ENCODE assay signal across 20 cellular contexts in the genomic region with DNA sequence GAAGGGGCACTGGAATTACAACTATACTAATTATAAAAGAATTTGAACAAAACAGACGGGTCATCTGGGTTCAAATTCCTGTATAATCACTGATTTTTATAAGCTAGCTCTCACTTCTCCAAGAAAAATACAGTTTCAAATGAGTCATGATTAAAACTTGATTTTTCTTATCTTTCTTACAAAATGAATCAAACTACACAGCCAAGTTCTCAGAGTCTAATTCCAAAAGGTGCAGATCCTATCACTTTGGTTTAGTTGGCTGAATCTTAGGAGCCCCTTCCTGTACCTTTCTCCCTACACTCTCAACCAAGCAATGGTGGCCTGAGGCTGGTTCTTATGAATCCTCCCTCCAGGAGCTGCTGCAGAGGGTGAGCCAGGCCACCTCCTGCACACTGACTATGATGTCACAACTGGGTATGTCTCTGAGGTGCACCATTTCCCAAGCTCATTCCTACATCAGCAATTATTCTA. TPM values are rescaled to one million over a fixed set of nuclear protein-coding genes. Genes with fewer than 3 reads are reported as not detected.
DNase-seq lines count a peak whose midpoint lies in the region; ATAC-seq and TF ChIP-seq lines count a peak whose summit lies in the region.
"Had no signal": no experiment of that assay in that cellular context is flagged by ENCODE, and none has a peak within 500 bp of the region (broad histone marks: within the 10 kb centered on the region; RNA-seq: fewer than 3 reads in every experiment).

No MANE protein-coding gene starts in this region.

- no peak overlapping the region for H3K4me2 ChIP-seq in GM23338

- no peaks in the 10 kb centered on the region for H3K9me2 ChIP-seq in GM23338 (ENCODE audit: insufficient read depth)

- no peaks in the 10 kb centered on the region for H3K36me3 Mint-ChIP-seq in GM23338 (ENCODE audit: low read depth)
- no peaks in the 10 kb centered on the region for H3K36me3 Mint-ChIP-seq in type B pancreatic cell
- H3K36me3 Mint-ChIP-seq in activated CD4-positive, alpha-beta T cell treated with anti-CD3 and anti-CD28 coated beads, Interleukin-2, amount 10 ng/mL, durations not matched to agents 7 days and 5 days (ENCODE audit: low read depth): no peaks in the 10 kb centered on the region
- H3K36me3 Mint-ChIP-seq: CD4-positive, alpha-beta memory T cell; immature natural killer cell; WTC11 had no signal

- H3K27me3 ChIP-seq in GM23338 (ENCODE audit: insufficient read depth): no peaks in the 10 kb centered on the region
- H3K27me3 ChIP-seq: gastroesophageal sphincter, neutrophil, vagina had no signal

- DNase-seq in GM23338 (ENCODE audit: low spot score): no peak
- DNase-seq in T1000 (lab: John Stamatoyannopoulos, UW): peak; percentile 38
- peak; percentile 28 for DNase-seq in fibroblast of villous mesenchyme (ENCODE audit: low read depth)
- DNase-seq in type B pancreatic cell (ENCODE audit: extremely low spot score, unreplicated experiment): no peak
- no peak for DNase-seq in activated CD4-positive, alpha-beta T cell treated with anti-CD3 and anti-CD28 coated beads, Interleukin-2, amount 10 ng/mL, durations not matched to agents 7 days and 5 days
- DNase-seq: activated gamma-delta T cell; CD4-positive, alpha-beta memory T cell; immature natural killer cell; Kasumi-1; NCI-H1694 treated with DMSO at 0.1 percent for 48 hours had no signal

- ATAC-seq in GM23338: no peak
- ATAC-seq in HG02763 (IDR thresholded peaks at IDR 0.05; ENCODE audit: unreplicated experiment): no peak
- no peak for ATAC-seq in HG02938 (IDR thresholded peaks at IDR 0.05; ENCODE audit: unreplicated experiment)
- ATAC-seq: gastroesophageal sphincter, Panc1, WTC11 had no signal

- H3K27me3 Mint-ChIP-seq in GM23338 (ENCODE audit: insufficient read depth, low read depth, poor library complexity) (no peaks in the 10 kb centered on the region), type B pancreatic cell (peaks cover 27% of the 10 kb centered on the region)
- no peaks in the 10 kb centered on the region for H3K27me3 Mint-ChIP-seq in activated CD4-positive, alpha-beta T cell treated with anti-CD3 and anti-CD28 coated beads, Interleukin-2, amount 10 ng/mL, durations not matched to agents 7 days and 5 days
- H3K27me3 Mint-ChIP-seq: CD4-positive, alpha-beta memory T cell; stimulated activated naive CD8-positive, alpha-beta T cell treated with anti-CD3 and anti-CD28 coated beads, Interleukin-15, Interleukin-2, amounts not matched to agents 100 ng/mL and 50 ng/mL, for 24 hours had no signal

- no peak overlapping the region for H3K27ac Mint-ChIP-seq in GM23338
- H3K27ac Mint-ChIP-seq in type B pancreatic cell: peak overlapping the region; percentile 34
- H3K27ac Mint-ChIP-seq in activated CD4-positive, alpha-beta T cell treated with anti-CD3 and anti-CD28 coated beads, Interleukin-2, amount 10 ng/mL, durations not matched to agents 7 days and 5 days: no peak overlapping the region
- H3K27ac Mint-ChIP-seq: CD4-positive, alpha-beta memory T cell; immature natural killer cell; stimulated activated naive CD8-positive, alpha-beta T cell treated with anti-CD3 and anti-CD28 coated beads, Interleukin-15, Interleukin-2, amounts not matched to agents 100 ng/mL and 50 ng/mL, for 24 hours; WTC11 had no signal

- H3K79me2 ChIP-seq in GM23338 (replicated peaks; ENCODE audit: insufficient read depth): no peaks in the 10 kb centered on the region

- CTCF ChIA-PET in activated CD4-positive, alpha-beta T cell treated with anti-CD3 and anti-CD28 coated beads, Interleukin-2, amount 10 ng/mL, durations not matched to agents 7 days and 5 days (lab: Charles Lee): no interaction called here

- H2AFZ ChIP-seq in GM23338: 0 out of 2 replicates have a peak overlapping the region, but pooled peaks have one; percentile 56

- H3K9me3 Mint-ChIP-seq in GM23338 (no peaks in the 10 kb centered on the region; the same call in 2 of the 3 replicates), type B pancreatic cell (no peaks in the 10 kb centered on the region)
- no peaks in the 10 kb centered on the region for H3K9me3 Mint-ChIP-seq in activated CD4-positive, alpha-beta T cell treated with anti-CD3 and anti-CD28 coated beads, Interleukin-2, amount 10 ng/mL, durations not matched to agents 7 days and 5 days
- H3K9me3 Mint-ChIP-seq: immature natural killer cell; stimulated activated naive CD8-positive, alpha-beta T cell treated with anti-CD3 and anti-CD28 coated beads, Interleukin-15, Interleukin-2, amounts not matched to agents 100 ng/mL and 50 ng/mL, for 24 hours; WTC11 had no signal

- H3K4me3 Mint-ChIP-seq in GM23338 (no peak overlapping the region), type B pancreatic cell (no peak overlapping the region)
- H3K4me3 Mint-ChIP-seq in activated CD4-positive, alpha-beta T cell treated with anti-CD3 and anti-CD28 coated beads, Interleukin-2, amount 10 ng/mL, durations not matched to agents 7 days and 5 days: no peak overlapping the region
- H3K4me3 Mint-ChIP-seq: CD4-positive, alpha-beta memory T cell; immature natural killer cell; stimulated activated naive CD8-positive, alpha-beta T cell treated with anti-CD3 and anti-CD28 coated beads, Interleukin-15, Interleukin-2, amounts not matched to agents 100 ng/mL and 50 ng/mL, for 24 hours; WTC11 had no signal

- POLR2A ChIA-PET in activated CD4-positive, alpha-beta T cell treated with anti-CD3 and anti-CD28 coated beads, Interleukin-2, amount 10 ng/mL, durations not matched to agents 7 days and 5 days (lab: Charles Lee): no interaction called here

- no peaks in the 10 kb centered on the region for H3K36me3 ChIP-seq in GM23338 (ENCODE audit: insufficient read depth)
- H3K36me3 ChIP-seq: gastroesophageal sphincter, neutrophil, vagina had no signal

- H3K4me3 ChIP-seq in GM23338 (no peak overlapping the region), fibroblast of villous mesenchyme (ENCODE audit: low read depth, low read length) (no peak overlapping the region)
- H3K4me3 ChIP-seq: gastroesophageal sphincter, skin epidermis, vagina had no signal

- peaks cover 8% of the 10 kb centered on the region for H3K4me1 Mint-ChIP-seq in GM23338
- peaks cover 27% of the 10 kb centered on the region for H3K4me1 Mint-ChIP-seq in type B pancreatic cell (ENCODE audit: unreplicated experiment)
- no peaks in the 10 kb centered on the region for H3K4me1 Mint-ChIP-seq in activated CD4-positive, alpha-beta T cell treated with anti-CD3 and anti-CD28 coated beads, Interleukin-2, amount 10 ng/mL, durations not matched to agents 7 days and 5 days
- H3K4me1 Mint-ChIP-seq: CD4-positive, alpha-beta memory T cell; immature natural killer cell had no signal

- no peak overlapping the region for H3K27ac ChIP-seq in GM23338 (ENCODE audit: low read depth)
- H3K27ac ChIP-seq: gastroesophageal sphincter, neutrophil, skin epidermis, vagina had no signal

- H3K4me1 ChIP-seq in GM23338 (ENCODE audit: insufficient read depth): peaks cover 6% of the 10 kb centered on the region; the same call in 1 of the 2 replicates
- H3K4me1 ChIP-seq: gastroesophageal sphincter, vagina had no signal

- no peak for TF ChIP-seq CTCF in GM23338 (conservative IDR thresholded peaks at IDR 0.05; ENCODE audit: low read depth in 2 of 2)
- TF ChIP-seq CTCF in fibroblast of villous mesenchyme (IDR thresholded peaks at IDR 0.05; ENCODE audit: insufficient read depth, low read depth, low read length): no peak
- TF ChIP-seq CTCF in type B pancreatic cell (conservative IDR thresholded peaks at IDR 0.05): no peak

- no peaks in the 10 kb centered on the region; the same call in 1 of the 2 replicates for H4K20me1 ChIP-seq in GM23338 (replicated peaks; ENCODE audit: insufficient read depth)

- H3F3A ChIP-seq in GM23338 (replicated peaks; ENCODE audit: low read depth): no peaks in the 10 kb centered on the region

TF ChIP-seq in GM23338, 12 proteins besides CTCF, POLR2A, EP300 and RAD21:
- no peak for TF ChIP-seq NANOG (IDR thresholded peaks at IDR 0.05; ENCODE audit: borderline replicate concordance)
- TF ChIP-seq JUNB (IDR thresholded peaks at IDR 0.05; ENCODE audit: unreplicated experiment): no peak
- TF ChIP-seq EZH2phosphoT487 (IDR thresholded peaks at IDR 0.05; ENCODE audit: unreplicated experiment): no peak
- no peak for TF ChIP-seq ZNF114 (CRISPR knock-in tag; IDR thresholded peaks at IDR 0.05)
TF ChIP-seq in GM23338: peak in this region for 0.

RNA-seq across cellular contexts. Expression of gene BMP4, which starts 43.8 kb away (rescaled TPM):
- total RNA-seq in GM23338 (2014; rRNA removed; shearing (Covaris generic)): 3.9 and 5.0 TPM in 2 replicates
- 2.5 and 3.0 TPM in 2 replicates for polyA plus RNA-seq in GM23338 (2016; fragmentation: Nextera tagmentation; extraction: Ambion mirVana)
- total RNA-seq in fibroblast of villous mesenchyme: 9.9 and 11.0 TPM in 2 replicates
- 12.4 and 36.4 TPM in 2 replicates for total RNA-seq in type B pancreatic cell (ENCODE audit: low replicate concordance)
- total RNA-seq in activated CD4-positive, alpha-beta T cell treated with anti-CD3 and anti-CD28 coated beads, Interleukin-2, amount 10 ng/mL, durations not matched to agents 7 days and 5 days: under 1 TPM; 0.60 to 0.64 TPM
- total RNA-seq: T-helper 1 cell treated with Interleukin-12 subunit alpha and Interleukin-12 subunit beta and Interleukin-4 antibody, amounts not matched to agents 30 ng/mL and 1 ng/mL, for 36 hours had no signal
- polyA plus RNA-seq: immature natural killer cell had no signal

Comparison
In these comparisons a context has a peak if more than half of its experiments do, and no peak if none do; other contexts are left out.
1. DNase-seq: peak in T1000 (single experiment) and fibroblast of villous mesenchyme (single experiment); none in GM23338 (single experiment), type B pancreatic cell (single experiment) and activated CD4-positive, alpha-beta T cell treated with anti-CD3 and anti-CD28 coated beads, Interleukin-2, amount 10 ng/mL, durations not matched to agents 7 days and 5 days (single experiment).